Comparison of ENCODE assay signal across 17 cellular contexts in genomic region chr19:46725036-46725820, GRCh38. TPM values are rescaled to one million over a fixed set of nuclear protein-coding genes. Genes with fewer than 3 reads are reported as not detected.
DNase-seq lines count a peak whose midpoint lies in the region; ATAC-seq and TF ChIP-seq lines count a peak whose summit lies in the region.
"Had no signal": no experiment of that assay in that cellular context is flagged by ENCODE, and none has a peak within 500 bp of the region (broad histone marks: within the 10 kb centered on the region; RNA-seq: fewer than 3 reads in every experiment).

No MANE protein-coding gene starts in this region.

- peaks cover 37% of the 10 kb centered on the region for H3K4me1 Mint-ChIP-seq in glutamatergic neuron (ENCODE audit: low read depth, unreplicated experiment)

- TF ChIP-seq CTCF in heart right ventricle (IDR thresholded peaks at IDR 0.05) (no peak), glutamatergic neuron (IDR thresholded peaks at IDR 0.05; ENCODE audit: partially characterized antibody, unreplicated experiment) (no peak), GM13976 (IDR thresholded peaks at IDR 0.05; ENCODE audit: borderline replicate concordance, control extremely low read depth, extremely low read depth, insufficient read depth, missing control alignments) (no peak)

- 89 to 92% methylated on average over 26 of the region's 26 CpGs for WGBS in heart right ventricle, 2 donors

- no peak overlapping the region for H3K4me3 ChIP-seq in heart right ventricle
- H3K4me3 ChIP-seq: A549, HAP-1, SK-N-MC had no signal

- intact Hi-C loops in Right ventricle myocardium superior (cut with DNase I) (no loop called here), heart right ventricle (cut with DNase I) (no loop called here)

- H3K36me3 ChIP-seq in heart right ventricle: peaks cover 3 to 100% (median 91%) of the 10 kb centered on the region in 9 donors

- peaks cover 9 to 51% (median 22%) of the 10 kb centered on the region in 9 donors for H3K4me1 ChIP-seq in heart right ventricle
- H3K4me1 ChIP-seq: HAP-1 had no signal

- peak; percentile 33 for DNase-seq in Right ventricle myocardium superior
- no peak for DNase-seq in heart right ventricle
- DNase-seq in glutamatergic neuron: no peak
- DNase-seq in amygdala (lab: John Stamatoyannopoulos, UW): no peak
- DNase-seq in GM13976 (ENCODE audit: low spot score): no peak
- DNase-seq: CD4-positive, alpha-beta T cell; GF-D8; NCI-H1092; NCI-H1694 treated with DMSO at 0.1 percent for 48 hours; NCI-H69; NK-92 treated with Interleukin-12 subunit alpha and Interleukin-12 subunit beta, amount 100 ng/mL, for 24 hours had no signal

- H3K4me3 Mint-ChIP-seq in glutamatergic neuron (ENCODE audit: unreplicated experiment): peak overlapping the region; percentile 74

- no peaks in the 10 kb centered on the region for H3K27me3 ChIP-seq in heart right ventricle

- H3K27ac ChIP-seq in heart right ventricle (no peak overlapping the region), angular gyrus (ENCODE audit: low read depth, low read length) (peak overlapping the region; percentile 73), temporal lobe (ENCODE audit: low read depth, low read length) (peak overlapping the region; percentile 50)
- H3K27ac ChIP-seq: A549, SK-N-MC had no signal

- peaks cover 20% of the 10 kb centered on the region for H3K9me3 Mint-ChIP-seq in glutamatergic neuron (ENCODE audit: unreplicated experiment)
- H3K9me3 Mint-ChIP-seq: CD4-positive, alpha-beta T cell had no signal

- ATAC-seq in Right ventricle myocardium superior (ENCODE audit: poor library complexity): no peak
- ATAC-seq in heart right ventricle: no peak
- no peak for ATAC-seq in GM19455 (IDR thresholded peaks at IDR 0.05; ENCODE audit: unreplicated experiment)
- ATAC-seq: A549 had no signal

- H3K9me3 ChIP-seq in heart right ventricle: no peaks in the 10 kb centered on the region
- H3K9me3 ChIP-seq: A549, HAP-1 had no signal

- H3K27ac Mint-ChIP-seq in glutamatergic neuron (ENCODE audit: unreplicated experiment): peak overlapping the region; percentile 48
- H3K27ac Mint-ChIP-seq: CD4-positive, alpha-beta T cell had no signal

- peaks cover 17% of the 10 kb centered on the region for H3K27me3 Mint-ChIP-seq in glutamatergic neuron (ENCODE audit: unreplicated experiment)
- H3K27me3 Mint-ChIP-seq: CD4-positive, alpha-beta T cell had no signal

- in situ Hi-C loops in GM13976 (cut with MboI; ENCODE audit: low sequenced_read_pairs, unreplicated experiment): no loop called here

- no peaks in the 10 kb centered on the region for H3K36me3 Mint-ChIP-seq in glutamatergic neuron (ENCODE audit: unreplicated experiment)

RNA-seq across cellular contexts. Expression of gene PRKD2, which starts 8.3 kb away (rescaled TPM):
- total RNA-seq in Right ventricle myocardium superior (10.1 TPM), heart right ventricle (10 to 100 TPM; 11.7 to 22.7 (median 12.4) TPM), glutamatergic neuron (ENCODE audit: unreplicated experiment) (54.7 TPM), temporal lobe (8.9 TPM)
- 10 to 100 TPM; 15.9 to 19.5 TPM for polyA plus RNA-seq in heart right ventricle

RNA-seq across cellular contexts. Expression of gene FKRP, which starts 20.6 kb away (rescaled TPM):
- 13.9 TPM for total RNA-seq in Right ventricle myocardium superior
- total RNA-seq in heart right ventricle: 10 to 100 TPM; 14.6 to 22.8 (median 19.7) TPM
- polyA plus RNA-seq in heart right ventricle: 10 to 100 TPM; 13.0 to 20.3 TPM
- total RNA-seq in glutamatergic neuron (ENCODE audit: unreplicated experiment): 46.6 TPM
- total RNA-seq in temporal lobe: 8.6 TPM

RNA-seq across cellular contexts. Expression of gene STRN4, which starts 21.0 kb away (rescaled TPM):
- total RNA-seq in Right ventricle myocardium superior (38.4 TPM), heart right ventricle (10 to 100 TPM; 43.3 to 56.1 (median 50.0) TPM), glutamatergic neuron (ENCODE audit: unreplicated experiment) (117 TPM), temporal lobe (89.5 TPM)
- 10 to 100 TPM; 50.4 to 63.3 TPM for polyA plus RNA-seq in heart right ventricle

Comparison
In these comparisons a context has a peak if more than half of its experiments do, and no peak if none do; other contexts are left out.
1. H3K27ac ChIP-seq: peak in angular gyrus (single experiment) and temporal lobe (single experiment); none in heart right ventricle (0 of 10).